9 cellular contexts compared by ENCODE assay signal in genomic region chr10:114851336-114851735, GRCh38.
"Had no signal": no experiment of that assay in that cellular context is flagged by ENCODE, and none has a peak within 500 bp of the region (broad histone marks: within the 10 kb centered on the region; RNA-seq: fewer than 3 reads in every experiment).

No MANE protein-coding gene starts in this region.

- H3K9me3 Mint-ChIP-seq: HFFc6 had no signal

- FAIRE-seq: K562 had no signal

- H3K9me3 ChIP-seq: HAP-1 had no signal

- H3K27ac ChIP-seq: GM23248, HL-60 had no signal

- H3K9ac ChIP-seq: GM23248 had no signal

- H3K4me3 ChIP-seq: GM23248, HAP-1, K562 had no signal

- ATAC-seq: HCT116 had no signal

- H3K4me3 Mint-ChIP-seq: HFFc6 had no signal

- H2AFZ ChIP-seq: GM23248 had no signal

- DNase-seq: GM23248, GOT3, H7, HFFc6, IMR-90 had no signal

- H3K4me1 ChIP-seq: HAP-1 had no signal

- H3K27ac Mint-ChIP-seq: HFFc6 had no signal
